ENCODE assay signal across 1 cellular context in the genomic region with DNA sequence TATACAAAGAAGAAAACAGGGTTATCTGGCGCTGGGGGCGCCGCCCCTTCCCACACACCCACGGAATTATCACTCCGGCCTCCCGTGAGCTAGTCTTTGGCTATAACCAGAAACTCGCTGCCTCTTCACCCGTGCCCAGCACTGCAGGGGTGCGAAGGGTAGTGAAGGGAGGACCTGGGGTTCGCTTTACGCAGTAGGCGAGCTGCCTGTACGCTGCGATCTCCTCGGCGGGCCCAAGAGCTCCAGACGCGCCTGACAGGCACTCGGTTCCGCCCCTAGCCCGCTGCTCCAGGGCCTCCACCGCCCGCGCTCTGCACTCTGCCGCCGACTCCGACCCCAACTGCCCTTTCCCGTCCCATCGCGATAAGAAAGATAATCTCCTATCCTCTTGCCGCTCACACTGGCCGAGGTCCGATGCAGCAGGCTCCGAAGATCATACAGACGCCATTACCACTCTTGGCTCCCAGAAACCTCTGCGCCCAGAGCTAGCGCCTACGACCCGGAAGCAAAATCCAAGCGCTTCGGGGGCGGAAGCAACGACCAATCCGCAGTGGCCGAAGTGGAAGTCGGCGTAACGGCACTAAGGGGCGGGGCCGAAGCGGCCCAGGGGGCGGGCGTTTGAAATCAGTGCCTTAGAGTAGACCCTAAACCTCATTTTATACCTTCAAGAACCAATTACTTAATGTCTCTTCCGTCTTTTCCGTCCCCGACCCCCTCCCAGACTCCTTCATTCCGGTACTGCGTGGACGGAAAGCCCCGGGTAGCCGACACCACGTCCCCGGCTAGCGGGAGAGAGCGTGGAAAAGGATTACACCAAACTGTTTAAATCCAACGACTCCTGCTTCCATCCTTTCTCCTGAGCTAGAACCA.
TF ChIP-seq lines count a peak whose summit lies in the region.

A gene (minus strand): TSS at position 458 of the 870 bp plus-strand sequence. CDS start 1,371 bp downstream, outside the sequence.
A gene (plus strand): TSS at position 611 of the 870 bp plus-strand sequence. CDS start 23,664 bp downstream, outside the sequence.

TF ChIP-seq in HepG2, 621 proteins besides CTCF, POLR2A, EP300 and RAD21 (continued from another document):
- TF ChIP-seq, protein P1, sequence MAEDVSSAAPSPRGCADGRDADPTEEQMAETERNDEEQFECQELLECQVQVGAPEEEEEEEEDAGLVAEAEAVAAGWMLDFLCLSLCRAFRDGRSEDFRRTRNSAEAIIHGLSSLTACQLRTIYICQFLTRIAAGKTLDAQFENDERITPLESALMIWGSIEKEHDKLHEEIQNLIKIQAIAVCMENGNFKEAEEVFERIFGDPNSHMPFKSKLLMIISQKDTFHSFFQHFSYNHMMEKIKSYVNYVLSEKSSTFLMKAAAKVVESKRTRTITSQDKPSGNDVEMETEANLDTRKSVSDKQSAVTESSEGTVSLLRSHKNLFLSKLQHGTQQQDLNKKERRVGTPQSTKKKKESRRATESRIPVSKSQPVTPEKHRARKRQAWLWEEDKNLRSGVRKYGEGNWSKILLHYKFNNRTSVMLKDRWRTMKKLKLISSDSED (CRISPR knock-in tag; IDR thresholded peaks at IDR 0.05), result no peak
- TF ChIP-seq, protein P2, sequence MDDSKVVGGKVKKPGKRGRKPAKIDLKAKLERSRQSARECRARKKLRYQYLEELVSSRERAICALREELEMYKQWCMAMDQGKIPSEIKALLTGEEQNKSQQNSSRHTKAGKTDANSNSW (CRISPR knock-in tag; IDR thresholded peaks at IDR 0.05; ENCODE audit: borderline replicate concordance), result no peak
- TF ChIP-seq HDAC6 (IDR thresholded peaks at IDR 0.05; ENCODE audit: low read depth, low read length) (no peak), MLLT10 (CRISPR knock-in tag; IDR thresholded peaks at IDR 0.05) (no peak), ZSCAN9 (CRISPR knock-in tag; IDR thresholded peaks at IDR 0.05; ENCODE audit: borderline replicate concordance) (no peak; the same call in 1 of the 2 replicates), ZNF382 (CRISPR knock-in tag; IDR thresholded peaks at IDR 0.05; ENCODE audit: borderline replicate concordance) (no peak), ZNF235 (CRISPR knock-in tag; IDR thresholded peaks at IDR 0.05; ENCODE audit: borderline replicate concordance) (no peak), NFE2 (CRISPR knock-in tag; IDR thresholded peaks at IDR 0.05) (no peak), TMF1 (CRISPR knock-in tag; IDR thresholded peaks at IDR 0.05; ENCODE audit: low read depth) (no peak), RXRA (CRISPR knock-in tag; IDR thresholded peaks at IDR 0.05) (peak; percentile 56; the same call in 1 of the 2 replicates), HMG20A (CRISPR knock-in tag; IDR thresholded peaks at IDR 0.05; ENCODE audit: borderline replicate concordance) (no peak), NCOA1 (CRISPR knock-in tag; IDR thresholded peaks at IDR 0.05) (no peak), HOXA3 (CRISPR knock-in tag; IDR thresholded peaks at IDR 0.05) (peak; percentile 76), ATRX (CRISPR knock-in tag; IDR thresholded peaks at IDR 0.05; ENCODE audit: borderline replicate concordance) (no peak), REPIN1 (CRISPR knock-in tag; IDR thresholded peaks at IDR 0.05; ENCODE audit: borderline replicate concordance, low read depth) (no peak; the same call in 1 of the 2 replicates), RNF2 (conservative IDR thresholded peaks at IDR 0.05; ENCODE audit: low read depth) (no peak), ZNF775 (CRISPR knock-in tag; IDR thresholded peaks at IDR 0.05; ENCODE audit: borderline replicate concordance) (no peak)
- TF ChIP-seq, protein P3, sequence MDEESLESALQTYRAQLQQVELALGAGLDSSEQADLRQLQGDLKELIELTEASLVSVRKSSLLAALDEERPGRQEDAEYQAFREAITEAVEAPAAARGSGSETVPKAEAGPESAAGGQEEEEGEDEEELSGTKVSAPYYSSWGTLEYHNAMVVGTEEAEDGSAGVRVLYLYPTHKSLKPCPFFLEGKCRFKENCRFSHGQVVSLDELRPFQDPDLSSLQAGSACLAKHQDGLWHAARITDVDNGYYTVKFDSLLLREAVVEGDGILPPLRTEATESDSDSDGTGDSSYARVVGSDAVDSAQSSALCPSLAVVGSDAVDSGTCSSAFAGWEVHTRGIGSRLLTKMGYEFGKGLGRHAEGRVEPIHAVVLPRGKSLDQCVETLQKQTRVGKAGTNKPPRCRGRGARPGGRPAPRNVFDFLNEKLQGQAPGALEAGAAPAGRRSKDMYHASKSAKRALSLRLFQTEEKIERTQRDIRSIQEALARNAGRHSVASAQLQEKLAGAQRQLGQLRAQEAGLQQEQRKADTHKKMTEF (CRISPR knock-in tag; IDR thresholded peaks at IDR 0.05), result 0 out of 2 replicates have a peak, but pooled peaks have one; percentile 83
- TF ChIP-seq, protein P4, sequence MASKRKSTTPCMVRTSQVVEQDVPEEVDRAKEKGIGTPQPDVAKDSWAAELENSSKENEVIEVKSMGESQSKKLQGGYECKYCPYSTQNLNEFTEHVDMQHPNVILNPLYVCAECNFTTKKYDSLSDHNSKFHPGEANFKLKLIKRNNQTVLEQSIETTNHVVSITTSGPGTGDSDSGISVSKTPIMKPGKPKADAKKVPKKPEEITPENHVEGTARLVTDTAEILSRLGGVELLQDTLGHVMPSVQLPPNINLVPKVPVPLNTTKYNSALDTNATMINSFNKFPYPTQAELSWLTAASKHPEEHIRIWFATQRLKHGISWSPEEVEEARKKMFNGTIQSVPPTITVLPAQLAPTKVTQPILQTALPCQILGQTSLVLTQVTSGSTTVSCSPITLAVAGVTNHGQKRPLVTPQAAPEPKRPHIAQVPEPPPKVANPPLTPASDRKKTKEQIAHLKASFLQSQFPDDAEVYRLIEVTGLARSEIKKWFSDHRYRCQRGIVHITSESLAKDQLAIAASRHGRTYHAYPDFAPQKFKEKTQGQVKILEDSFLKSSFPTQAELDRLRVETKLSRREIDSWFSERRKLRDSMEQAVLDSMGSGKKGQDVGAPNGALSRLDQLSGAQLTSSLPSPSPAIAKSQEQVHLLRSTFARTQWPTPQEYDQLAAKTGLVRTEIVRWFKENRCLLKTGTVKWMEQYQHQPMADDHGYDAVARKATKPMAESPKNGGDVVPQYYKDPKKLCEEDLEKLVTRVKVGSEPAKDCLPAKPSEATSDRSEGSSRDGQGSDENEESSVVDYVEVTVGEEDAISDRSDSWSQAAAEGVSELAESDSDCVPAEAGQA (IDR thresholded peaks at IDR 0.05; ENCODE audit: low read depth), result no peak
- TF ChIP-seq, protein P4 (CRISPR knock-in tag; IDR thresholded peaks at IDR 0.05; ENCODE audit: borderline replicate concordance), result no peak
- TF ChIP-seq, protein P5, sequence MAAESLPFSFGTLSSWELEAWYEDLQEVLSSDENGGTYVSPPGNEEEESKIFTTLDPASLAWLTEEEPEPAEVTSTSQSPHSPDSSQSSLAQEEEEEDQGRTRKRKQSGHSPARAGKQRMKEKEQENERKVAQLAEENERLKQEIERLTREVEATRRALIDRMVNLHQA (CRISPR knock-in tag; IDR thresholded peaks at IDR 0.05), result no peak
- TF ChIP-seq, protein P6, sequence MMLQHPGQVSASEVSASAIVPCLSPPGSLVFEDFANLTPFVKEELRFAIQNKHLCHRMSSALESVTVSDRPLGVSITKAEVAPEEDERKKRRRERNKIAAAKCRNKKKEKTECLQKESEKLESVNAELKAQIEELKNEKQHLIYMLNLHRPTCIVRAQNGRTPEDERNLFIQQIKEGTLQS (CRISPR knock-in tag; IDR thresholded peaks at IDR 0.05), result no peak
- TF ChIP-seq, protein P7, sequence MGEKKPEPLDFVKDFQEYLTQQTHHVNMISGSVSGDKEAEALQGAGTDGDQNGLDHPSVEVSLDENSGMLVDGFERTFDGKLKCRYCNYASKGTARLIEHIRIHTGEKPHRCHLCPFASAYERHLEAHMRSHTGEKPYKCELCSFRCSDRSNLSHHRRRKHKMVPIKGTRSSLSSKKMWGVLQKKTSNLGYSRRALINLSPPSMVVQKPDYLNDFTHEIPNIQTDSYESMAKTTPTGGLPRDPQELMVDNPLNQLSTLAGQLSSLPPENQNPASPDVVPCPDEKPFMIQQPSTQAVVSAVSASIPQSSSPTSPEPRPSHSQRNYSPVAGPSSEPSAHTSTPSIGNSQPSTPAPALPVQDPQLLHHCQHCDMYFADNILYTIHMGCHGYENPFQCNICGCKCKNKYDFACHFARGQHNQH (CRISPR knock-in tag; IDR thresholded peaks at IDR 0.05), result peak; percentile 83; the same call in 1 of the 2 replicates
- TF ChIP-seq, protein P8, sequence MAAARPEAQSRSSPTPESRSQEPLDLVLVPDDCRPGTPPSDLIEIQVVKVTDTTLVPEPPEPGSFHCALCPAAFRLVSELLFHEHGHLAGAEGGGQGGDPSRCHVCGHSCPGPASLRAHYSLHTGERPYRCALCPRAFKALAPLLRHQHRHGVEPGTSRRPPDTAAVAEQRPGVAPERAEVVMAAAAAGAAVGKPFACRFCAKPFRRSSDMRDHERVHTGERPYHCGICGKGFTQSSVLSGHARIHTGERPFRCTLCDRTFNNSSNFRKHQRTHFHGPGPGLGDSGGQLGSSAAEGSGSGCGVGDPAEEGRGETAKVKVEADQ (CRISPR knock-in tag; IDR thresholded peaks at IDR 0.05; ENCODE audit: borderline replicate concordance), result no peak
